ENCODE assay signal across 8 cellular contexts in the genomic region with DNA sequence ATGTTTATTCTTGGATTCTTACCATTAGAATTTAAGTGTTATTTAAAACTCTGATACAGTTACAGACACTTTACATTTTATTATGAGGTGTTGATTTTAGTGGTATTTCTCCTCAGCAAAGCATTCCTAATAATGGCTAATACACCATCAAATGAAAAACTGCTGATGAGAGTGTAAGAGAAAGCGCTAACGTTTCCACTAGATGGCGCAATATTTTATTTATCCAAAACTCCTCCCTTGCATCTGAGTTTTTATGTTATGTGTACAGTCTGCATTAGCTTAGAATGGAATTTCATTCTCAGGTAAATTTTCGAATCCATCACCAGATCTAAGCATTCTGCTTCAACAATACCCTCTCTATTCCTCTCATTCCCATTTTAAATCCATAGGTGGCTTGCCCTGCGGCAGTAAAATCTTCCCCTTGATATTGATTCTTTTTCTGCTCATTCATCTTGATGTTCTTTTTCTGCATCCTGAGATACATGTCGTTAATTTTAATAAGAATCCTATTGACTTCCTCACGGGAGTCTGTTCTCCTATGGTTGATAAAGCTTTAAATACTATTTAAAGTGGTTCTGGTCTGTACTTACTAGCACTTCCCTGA. TPM values are rescaled to one million over a fixed set of nuclear protein-coding genes. Genes with fewer than 3 reads are reported as not detected.
DNase-seq lines count a peak whose midpoint lies in the region; ATAC-seq and TF ChIP-seq lines count a peak whose summit lies in the region.
"Had no signal": no experiment of that assay in that cellular context is flagged by ENCODE, and none has a peak within 500 bp of the region (broad histone marks: within the 10 kb centered on the region; RNA-seq: fewer than 3 reads in every experiment).

No MANE protein-coding gene starts in this region.

- H3K4me1 Mint-ChIP-seq in endothelial cell (ENCODE audit: unreplicated experiment), result no peaks in the 10 kb centered on the region
- H3K4me1 Mint-ChIP-seq in naive thymus-derived CD4-positive, alpha-beta T cell, result peaks cover 0 to 6% (median 0%) of the 10 kb centered on the region in 7 donors

- no peaks in the 10 kb centered on the region for H3K36me3 Mint-ChIP-seq in endothelial cell (ENCODE audit: low read depth, unreplicated experiment)
- H3K36me3 Mint-ChIP-seq in naive thymus-derived CD4-positive, alpha-beta T cell, result no peaks in the 10 kb centered on the region

- CTCF ChIA-PET in OCI-LY7 (lab: Charles Lee; ENCODE audit: unreplicated experiment), result no interaction called here
- CTCF ChIA-PET in naive thymus-derived CD4-positive, alpha-beta T cell (lab: Charles Lee), result interaction anchor here (0.6 to 4.8 kb wide), 2 partner anchors 17 to 103 kb away, joined by 3 to 37 read pairs; no protein-coding TSS in a partner anchor

- TF ChIP-seq CTCF in GM06990 (IDR thresholded peaks at IDR 0.05; ENCODE audit: insufficient read depth, low read length, poor library complexity, severe bottlenecking), result peak; percentile 45
- peak; percentile 90 for TF ChIP-seq CTCF in OCI-LY7 (conservative IDR thresholded peaks at IDR 0.05; ENCODE audit: low read length)
- peak; percentile 92 for TF ChIP-seq CTCF in endothelial cell (IDR thresholded peaks at IDR 0.05; ENCODE audit: unreplicated experiment)

- no peaks in the 10 kb centered on the region for H3K4me1 ChIP-seq in OCI-LY7 (ENCODE audit: insufficient read depth, low read length, poor library complexity, severe bottlenecking)
- no peaks in the 10 kb centered on the region for H3K4me1 ChIP-seq in naive thymus-derived CD4-positive, alpha-beta T cell (ENCODE audit: control insufficient read depth in 2 of 2, insufficient read depth in 2 of 2, low read length in 2 of 2)

- H2AFZ ChIP-seq in OCI-LY7 (ENCODE audit: low read length), result peak overlapping the region; percentile 46; the same call in 1 of the 2 replicates

- DNase-seq in GM06990 (ENCODE audit: extremely low read depth, insufficient read length) (peak; percentile 19), HS-5 (ENCODE audit: low read depth) (peak; percentile 41), OCI-LY7 (ENCODE audit: low spot score) (peak; percentile 63), endothelial cell (ENCODE audit: low spot score) (no peak), cortex of kidney (lab: John Stamatoyannopoulos, UW) (no peak)
- DNase-seq in naive thymus-derived CD4-positive, alpha-beta T cell, result peak in 6 of 9 donors; percentile 5 to 44 (median 30)
- DNase-seq: activated T-cell treated with anti-CD3 and anti-CD28 coated beads, Interleukin-2, amount 50 U/mL, for 72 hours had no signal

- no peak overlapping the region for H3K4me3 Mint-ChIP-seq in endothelial cell (ENCODE audit: unreplicated experiment)
- no peak overlapping the region for H3K4me3 Mint-ChIP-seq in naive thymus-derived CD4-positive, alpha-beta T cell
- H3K4me3 Mint-ChIP-seq: activated T-cell treated with anti-CD3 and anti-CD28 coated beads, Interleukin-2, amount 50 U/mL, for 72 hours had no signal

- no peaks in the 10 kb centered on the region for H3K27me3 ChIP-seq in GM06990 (replicated peaks; ENCODE audit: control insufficient read depth, insufficient read depth, low read length)
- H3K27me3 ChIP-seq in naive thymus-derived CD4-positive, alpha-beta T cell (ENCODE audit: control insufficient read depth in 2 of 2, insufficient read depth in 2 of 2, low read length in 2 of 2), result no peaks in the 10 kb centered on the region

- H3K9me2 ChIP-seq in OCI-LY7 (ENCODE audit: insufficient read depth, low read length), result no peaks in the 10 kb centered on the region

- H3K79me2 ChIP-seq in OCI-LY7 (ENCODE audit: insufficient read depth, low read depth, low read length), result no peaks in the 10 kb centered on the region

- no peak overlapping the region for H3K27ac ChIP-seq in OCI-LY7 (ENCODE audit: low read depth, low read length, poor library complexity, severe bottlenecking)
- no peak overlapping the region for H3K27ac ChIP-seq in naive thymus-derived CD4-positive, alpha-beta T cell (ENCODE audit: low read depth, low read length)

- H3K9me3 ChIP-seq in OCI-LY7 (ENCODE audit: low read length), result no peaks in the 10 kb centered on the region
- H3K9me3 ChIP-seq in naive thymus-derived CD4-positive, alpha-beta T cell (ENCODE audit: control insufficient read depth in 2 of 3, low read length in 3 of 3), result no peaks in the 10 kb centered on the region

- no peaks in the 10 kb centered on the region for H3K27me3 Mint-ChIP-seq in endothelial cell (ENCODE audit: unreplicated experiment)
- H3K27me3 Mint-ChIP-seq in naive thymus-derived CD4-positive, alpha-beta T cell, result peaks cover 0 to 32% (median 5%) of the 10 kb centered on the region in 5 donors

- no peaks in the 10 kb centered on the region for H3K9me3 Mint-ChIP-seq in endothelial cell (ENCODE audit: unreplicated experiment)
- no peaks in the 10 kb centered on the region for H3K9me3 Mint-ChIP-seq in naive thymus-derived CD4-positive, alpha-beta T cell
- H3K9me3 Mint-ChIP-seq: activated T-cell treated with anti-CD3 and anti-CD28 coated beads, Interleukin-2, amount 50 U/mL, for 72 hours had no signal

- H3K36me3 ChIP-seq in GM06990 (ENCODE audit: control insufficient read depth, insufficient read depth, low read length), result no peaks in the 10 kb centered on the region
- no peaks in the 10 kb centered on the region for H3K36me3 ChIP-seq in OCI-LY7 (ENCODE audit: insufficient read depth, low read length)
- no peaks in the 10 kb centered on the region for H3K36me3 ChIP-seq in naive thymus-derived CD4-positive, alpha-beta T cell (ENCODE audit: control insufficient read depth in 2 of 3, insufficient read depth in 3 of 3, low read length in 3 of 3)

- H3K27ac Mint-ChIP-seq in endothelial cell (ENCODE audit: unreplicated experiment), result no peak overlapping the region
- H3K27ac Mint-ChIP-seq in naive thymus-derived CD4-positive, alpha-beta T cell, result no peak overlapping the region
- H3K27ac Mint-ChIP-seq: activated T-cell treated with anti-CD3 and anti-CD28 coated beads, Interleukin-2, amount 50 U/mL, for 72 hours had no signal

- no peak overlapping the region for H3K4me3 ChIP-seq in GM06990 (replicated peaks; ENCODE audit: low read depth, low read length)
- H3K4me3 ChIP-seq in OCI-LY7 (ENCODE audit: low read depth, low read length, poor library complexity, severe bottlenecking), result no peak overlapping the region
- H3K4me3 ChIP-seq in naive thymus-derived CD4-positive, alpha-beta T cell (ENCODE audit: low read length), result no peak overlapping the region

- H4K20me1 ChIP-seq in OCI-LY7 (ENCODE audit: insufficient read depth, low read length), result no peaks in the 10 kb centered on the region

- intact Hi-C loops in OCI-LY7 (cut with micrococcal nuclease; ENCODE audit: unreplicated experiment), result no loop called here
- intact Hi-C loops in naive thymus-derived CD4-positive, alpha-beta T cell (cut with micrococcal nuclease), result loop anchor here (1.0 to 5.0 kb wide), 6 partner anchors 17 to 1355 kb away; a partner anchor contains a TSS

- no peak overlapping the region for H3K4me2 ChIP-seq in OCI-LY7 (ENCODE audit: low read length)

- no TSS peak for BruUV-seq in OCI-LY7 (replicated peaks; lab: Mats Ljungman, UMichigan)

- POLR2A ChIA-PET in OCI-LY7 (lab: Charles Lee), result interaction anchor here (0.7 kb wide), 1 partner anchor 46 kb away, joined by 3 read pairs; no protein-coding TSS in a partner anchor
- POLR2A ChIA-PET in naive thymus-derived CD4-positive, alpha-beta T cell (lab: Charles Lee), result no interaction called here

- peak; percentile 86 for ATAC-seq in GM21528 (IDR thresholded peaks at IDR 0.05; ENCODE audit: low FRiP score, unreplicated experiment)
- ATAC-seq in naive thymus-derived CD4-positive, alpha-beta T cell, result peak; percentile 75

RNA-seq across cellular contexts. Expression of a gene that starts 53.9 kb away (rescaled TPM):
- total RNA-seq in OCI-LY7 (2014; rRNA removed; shearing (Covaris generic)), result 68.7 and 79.5 TPM in 2 replicates
- total RNA-seq in OCI-LY7 (2022) (74.1 and 76.4 TPM in 2 replicates), endothelial cell (ENCODE audit: unreplicated experiment) (33.1 TPM)
- 100 to 1,000 TPM in 1 of 5 experiments, 10 to 100 TPM in 4; 40.8 to 113 (median 59.4) TPM for total RNA-seq in naive thymus-derived CD4-positive, alpha-beta T cell
- polyA plus RNA-seq in naive thymus-derived CD4-positive, alpha-beta T cell, result 10 to 100 TPM; 57.8 to 65.9 TPM

RNA-seq across cellular contexts. Expression of a gene that starts 54.1 kb away (rescaled TPM):
- total RNA-seq in OCI-LY7 (2014; rRNA removed; shearing (Covaris generic)), result 2.2 and 4.0 TPM in 2 replicates
- total RNA-seq in OCI-LY7 (2022) (6.9 and 9.2 TPM in 2 replicates), endothelial cell (ENCODE audit: unreplicated experiment) (3.7 TPM)
- total RNA-seq in naive thymus-derived CD4-positive, alpha-beta T cell, result 1 to 10 TPM; 2.1 to 6.3 (median 3.8) TPM
- under 1 TPM; 0.44 to 0.45 TPM for polyA plus RNA-seq in naive thymus-derived CD4-positive, alpha-beta T cell

Comparison
In these comparisons a context has a peak if more than half of its experiments do, and no peak if none do; other contexts are left out.
1. DNase-seq: peak in GM06990 (single experiment), HS-5 (single experiment), OCI-LY7 (single experiment) and naive thymus-derived CD4-positive, alpha-beta T cell (6 of 9); none in endothelial cell (single experiment) and cortex of kidney (single experiment).
2. Peak in every context shown above with its lines, with median percentiles within 50 percentile points of each other: CTCF ChIP-seq.